8 cellular contexts compared by ENCODE assay signal in genomic region chr16:87570938-87571867, GRCh38. TPM values are rescaled to one million over a fixed set of nuclear protein-coding genes. Genes with fewer than 3 reads are reported as not detected.
A peak's percentile ranks its signal among the peaks of the same experiment; 100 is the strongest.
DNase-seq lines count a peak whose midpoint lies in the region; TF ChIP-seq lines count a peak whose summit lies in the region.

No MANE protein-coding gene starts in this region.

- DNase-seq in 8988T, result peak; percentile 89
- DNase-seq in GM06990 (ENCODE audit: extremely low read depth, insufficient read length), result no peak
- DNase-seq in SK-N-SH, result peak; percentile 71
- peak; percentile 10 for DNase-seq in glomerular visceral epithelial cell (ENCODE audit: extremely low spot score)
- DNase-seq in sigmoid colon, result no peak
- no peak for DNase-seq in NCI-H1105 treated with DMSO at 0.1 percent for 48 hours (lab: John Stamatoyannopoulos, UW)
- no peak for DNase-seq in NOMO-1 (lab: John Stamatoyannopoulos, UW; ENCODE audit: unreplicated experiment in 2 of 2)
- DNase-seq in dedifferentiated amniotic fluid mesenchymal stem cell (ENCODE audit: extremely low spot score), result no peak

- POLR2A ChIA-PET in SK-N-SH (lab: Yijun Ruan, JAX), result interaction anchor here (0.7 to 1.0 kb wide), 3 partner anchors 10 to 14 kb away, joined by 3 to 4 read pairs (median 3); no protein-coding TSS in a partner anchor

- H3K9ac ChIP-seq in SK-N-SH, result no peak overlapping the region

- H3K79me2 ChIP-seq in SK-N-SH (ENCODE audit: insufficient read depth), result no peaks in the 10 kb centered on the region

- no peak for TF ChIP-seq POLR2A in sigmoid colon (IDR thresholded peaks at IDR 0.05)

- H3K4me2 ChIP-seq in SK-N-SH, result no peak overlapping the region

- TF ChIP-seq EP300 in SK-N-SH (IDR thresholded peaks at IDR 0.05; ENCODE audit: borderline replicate concordance in 1 of 2, low read depth in 1 of 2, low read length in 1 of 2), result no peak
- no peak for TF ChIP-seq EP300 in sigmoid colon (IDR thresholded peaks at IDR 0.05)

- no peaks in the 10 kb centered on the region for H3F3A ChIP-seq in SK-N-SH (replicated peaks; ENCODE audit: insufficient read depth)

- peak; percentile 40 for TF ChIP-seq RAD21 in SK-N-SH (IDR thresholded peaks at IDR 0.05; ENCODE audit: low read length)

- H3K4me1 ChIP-seq in SK-N-SH (ENCODE audit: control insufficient read depth in 1 of 2, insufficient read depth in 2 of 2, low read depth in 1 of 2, low read length in 1 of 2) (peaks cover 0 to 21% of the 10 kb centered on the region in 2 experiments; a peak in 1 of 4 replicates), sigmoid colon (peaks cover 0 to 17% (median 13%) of the 10 kb centered on the region in 4 donors)

- H4K20me1 ChIP-seq in SK-N-SH (ENCODE audit: insufficient read depth), result no peaks in the 10 kb centered on the region

- no peaks in the 10 kb centered on the region for H3K9me2 ChIP-seq in SK-N-SH

- H3K36me3 ChIP-seq in GM06990 (ENCODE audit: control insufficient read depth, insufficient read depth, low read length) (no peaks in the 10 kb centered on the region), SK-N-SH (replicated peaks in 1 of 2; ENCODE audit: control insufficient read depth in 1 of 2, insufficient read depth in 2 of 2, low read length in 1 of 2) (no peaks in the 10 kb centered on the region), sigmoid colon (no peaks in the 10 kb centered on the region)

- intact Hi-C loops in sigmoid colon (cut with DNase I), result no loop called here

- H2AFZ ChIP-seq in SK-N-SH (ENCODE audit: low read depth), result no peak overlapping the region

- H3K27ac ChIP-seq in SK-N-SH (ENCODE audit: low read depth in 2 of 2, low read length in 1 of 2) (no peak overlapping the region; a peak in 1 of 4 replicates), sigmoid colon (peak overlapping the region in 3 of 4 donors; percentile 7 to 49 (median 21))

- no peaks in the 10 kb centered on the region for H3K27me3 ChIP-seq in GM06990 (replicated peaks; ENCODE audit: control insufficient read depth, insufficient read depth, low read length)
- H3K27me3 ChIP-seq in SK-N-SH (ENCODE audit: insufficient read depth), result no peaks in the 10 kb centered on the region; the same call in 1 of the 2 replicates
- H3K27me3 ChIP-seq in sigmoid colon, result no peaks in the 10 kb centered on the region

- WGBS in SK-N-SH (ENCODE audit: low lambda C conversion rate), result 55% methylated on average over 22 of the region's 24 CpGs
- WGBS in sigmoid colon, 2 donors, result 23 to 42% methylated on average over 24 of the region's 24 CpGs

- peak; percentile 9 for TF ChIP-seq CTCF in GM06990 (IDR thresholded peaks at IDR 0.05; ENCODE audit: insufficient read depth, low read length, poor library complexity, severe bottlenecking)
- peak; percentile 37 for TF ChIP-seq CTCF in SK-N-SH (IDR thresholded peaks at IDR 0.05)
- peak in 3 of 4 experiments; percentile 24 to 44 (median 27) for TF ChIP-seq CTCF in sigmoid colon (IDR thresholded peaks at IDR 0.05)

- CTCF ChIA-PET in SK-N-SH (lab: Yijun Ruan, JAX), result interaction anchor here (0.7 to 3.8 kb wide), 24 partner anchors 9 to 300 kb away, joined by 3 to 33 read pairs (median 5); no protein-coding TSS in a partner anchor

- no peaks in the 10 kb centered on the region for H3K9me3 ChIP-seq in SK-N-SH
- no peaks in the 10 kb centered on the region for H3K9me3 ChIP-seq in sigmoid colon

- no peak overlapping the region for H3K4me3 ChIP-seq in GM06990 (replicated peaks; ENCODE audit: low read depth, low read length)
- H3K4me3 ChIP-seq in SK-N-SH (ENCODE audit: low read depth in 2 of 2, low read length in 1 of 2), result no peak overlapping the region
- H3K4me3 ChIP-seq in sigmoid colon, result no peak overlapping the region

TF ChIP-seq in SK-N-SH, 30 proteins besides CTCF, POLR2A, EP300 and RAD21:
- TF ChIP-seq REST (IDR thresholded peaks at IDR 0.05; ENCODE audit: low read depth, low read length) (no peak), GABPA (IDR thresholded peaks at IDR 0.05; ENCODE audit: low read depth) (no peak), USF1 (IDR thresholded peaks at IDR 0.05; ENCODE audit: borderline replicate concordance, low read depth) (no peak), SMC3 (IDR thresholded peaks at IDR 0.05; ENCODE audit: low read depth, low read length) (peak; percentile 19; the same call in 1 of the 2 replicates), RFX5 (IDR thresholded peaks at IDR 0.05; ENCODE audit: low read length) (no peak), GATA2 (CRISPR knock-in tag; IDR thresholded peaks at IDR 0.05) (no peak), MAX (IDR thresholded peaks at IDR 0.05; ENCODE audit: low read depth) (no peak), POLR2AphosphoS5 (IDR thresholded peaks at IDR 0.05; ENCODE audit: low read depth, low read length) (no peak)

RNA-seq across cellular contexts. Expression of gene JPH3, which starts 31.1 kb away (rescaled TPM):
- polyA plus RNA-seq in SK-N-SH (2012; rRNA removed) (0.25 and 0.26 TPM in 2 replicates), sigmoid colon (under 1 TPM in 2 of 3 donors, not detected in 1; under 0.01 to 0.90 TPM)
- polyA plus RNA-seq in SK-N-SH (2012; cell fraction: cytosol; rRNA removed), result 0.19 and 0.66 TPM in 2 replicates
- polyA plus RNA-seq in SK-N-SH (2012; cell fraction: nucleus; rRNA removed), result 0.15 and 0.20 TPM in 2 replicates
- total RNA-seq in sigmoid colon, result 1 to 10 TPM in 2 of 4 donors, under 1 TPM in 2; 0.16 to 1.4 (median 0.81) TPM

Comparison
In these comparisons a context has a peak if more than half of its experiments do, and no peak if none do; other contexts are left out.
1. DNase-seq: peak in 8988T (single experiment), SK-N-SH (single experiment) and glomerular visceral epithelial cell (single experiment); none in GM06990 (single experiment), sigmoid colon (single experiment), NCI-H1105 treated with DMSO at 0.1 percent for 48 hours (single experiment), NOMO-1 (0 of 2) and dedifferentiated amniotic fluid mesenchymal stem cell (single experiment).
2. H3K27ac ChIP-seq: peak in sigmoid colon (3 of 4); none in SK-N-SH (0 of 2).
3. Peak in every context shown above with its lines, with median percentiles within 50 percentile points of each other: CTCF ChIP-seq.